ENCODE assay signal across 29 cellular contexts in genomic region chr18:79862562-79862961, GRCh38.
"Had no signal": no experiment of that assay in that cellular context is flagged by ENCODE, and none has a peak within 500 bp of the region (broad histone marks: within the 10 kb centered on the region; RNA-seq: fewer than 3 reads in every experiment).

No MANE protein-coding gene starts in this region.

- H3K4me1 Mint-ChIP-seq: endodermal cell had no signal

- H3K27ac ChIP-seq: colonic mucosa, esophagus squamous epithelium, heart right ventricle, left ventricle myocardium inferior, lower lobe of right lung, neutrophil, parathyroid adenoma, right lobe of liver, suprapubic skin, thyroid gland had no signal

- H3K4me1 ChIP-seq: colonic mucosa, esophagus squamous epithelium, heart right ventricle, left ventricle myocardium inferior, lower lobe of right lung, parathyroid adenoma, right lobe of liver, suprapubic skin, thyroid gland had no signal

- H3K36me3 ChIP-seq: colonic mucosa, esophagus squamous epithelium, left ventricle myocardium inferior, lower lobe of right lung, neutrophil, right lobe of liver, suprapubic skin, thyroid gland had no signal

- H3K4me3 ChIP-seq: colonic mucosa, esophagus squamous epithelium, heart right ventricle, left ventricle myocardium inferior, lower lobe of right lung, right lobe of liver, suprapubic skin, thyroid gland had no signal

- H3K79me2 ChIP-seq: parathyroid adenoma had no signal

- H3K27me3 Mint-ChIP-seq: dendritic cell treated with granulocyte-macrophage colony-stimulating factor and Interleukin-4, amounts not matched to agents 40 ng/mL and 50 ng/mL, for 4 days had no signal

- DNase-seq: effector CD8-positive, alpha-beta T cell; erythroblast; esophagus squamous epithelium; foreskin melanocyte; glutamatergic neuron; heart right ventricle; hippocampal formation; kidney glomerular epithelial cell; left colon; left ventricle myocardium inferior; lower lobe of right lung; naive thymus-derived CD8-positive, alpha-beta T cell; nephron progenitor cell; right lobe of liver; small intestine; stimulated activated CD4-positive, alpha-beta T cell treated with anti-CD3 and anti-CD28 coated beads, Interleukin-12 subunit alpha, Interleukin-12 subunit beta, amount 100 ng/mL, for 4 hours; stimulated activated CD4-positive, alpha-beta T cell treated with anti-CD3 and anti-CD28 coated beads, Interleukin-1b, Interleukin-23, amount 100 ng/mL, for 48 hours; stimulated activated CD4-positive, alpha-beta T cell treated with anti-CD3 and anti-CD28 coated beads, Interleukin-4, amount 100 ng/mL, for 1 hour; stimulated activated CD8-positive, alpha-beta memory T cell treated with anti-CD3 and anti-CD28 coated beads, Interleukin-4, amount 100 ng/mL, for 48 hours; stimulated activated naive CD4-positive, alpha-beta T cell; stimulated activated naive CD8-positive, alpha-beta T cell treated with anti-CD3 and anti-CD28 coated beads, Interleukin-15, amount 100 ng/mL, for 72 hours; thyroid gland; trophoblast cell had no signal

- H3K27me3 ChIP-seq: colonic mucosa, neutrophil, right lobe of liver, thyroid gland had no signal

- ATAC-seq: heart right ventricle; left colon; lower lobe of right lung; naive thymus-derived CD8-positive, alpha-beta T cell; right lobe of liver had no signal

- H2AFZ ChIP-seq: parathyroid adenoma had no signal

- H3K4me3 Mint-ChIP-seq: dendritic cell treated with granulocyte-macrophage colony-stimulating factor and Interleukin-4, amounts not matched to agents 40 ng/mL and 50 ng/mL, for 4 days; endodermal cell; naive thymus-derived CD8-positive, alpha-beta T cell; nephron progenitor cell; stimulated activated naive CD8-positive, alpha-beta T cell treated with anti-CD3 and anti-CD28 coated beads, Interleukin-15, amount 100 ng/mL, for 72 hours had no signal

- H3K9me3 ChIP-seq: colonic mucosa, esophagus squamous epithelium, lower lobe of right lung, neutrophil, right lobe of liver, suprapubic skin, thyroid gland had no signal
